In genomic region chr10:3528823-3529222, GRCh38 we compare ENCODE assay signal across 23 cellular contexts.
"Had no signal": no experiment of that assay in that cellular context is flagged by ENCODE, and none has a peak within 500 bp of the region (broad histone marks: within the 10 kb centered on the region; RNA-seq: fewer than 3 reads in every experiment).

No MANE protein-coding gene starts in this region.

- H3K4me3 Mint-ChIP-seq: activated CD4-positive, alpha-beta T cell treated with anti-CD3 and anti-CD28 coated beads, Interleukin-2, amount 10 ng/mL, durations not matched to agents 24 days and 14 days; activated CD8-positive, alpha-beta memory T cell treated with anti-CD3 and anti-CD28 coated beads, Interleukin-2, amount 10 ng/mL, durations not matched to agents 7 days and 5 days; activated CD8-positive, alpha-beta T cell treated with anti-CD3 and anti-CD28 coated beads for 36 hours; activated naive CD4-positive, alpha-beta T cell treated with anti-CD3 and anti-CD28 coated beads, Interleukin-2, amount 50 U/mL, for 24 hours; activated T-helper 1 cell treated with anti-CD3 and anti-CD28 coated beads, Interleukin-12 subunit alpha, Interleukin-12 subunit beta, Interleukin-2, Interleukin-4 antibody, amounts not matched to agents 30 ng/mL and 10 ng/mL and 1 ng/mL, durations not matched to agents 14 hours and 24 hours and 36 hours; endodermal cell; immature natural killer cell; nephron; stimulated activated naive CD8-positive, alpha-beta T cell treated with anti-CD3 and anti-CD28 coated beads, Interleukin-15, Interleukin-2, amounts not matched to agents 100 ng/mL and 50 ng/mL, for 24 hours; T-helper 17 cell; type B pancreatic cell had no signal

- H3K27me3 Mint-ChIP-seq: activated CD8-positive, alpha-beta T cell treated with anti-CD3 and anti-CD28 coated beads for 36 hours; activated naive CD4-positive, alpha-beta T cell treated with anti-CD3 and anti-CD28 coated beads, Interleukin-2, amount 50 U/mL, for 24 hours; T-helper 17 cell; type B pancreatic cell had no signal

- H3K36me3 Mint-ChIP-seq: activated CD8-positive, alpha-beta memory T cell treated with anti-CD3 and anti-CD28 coated beads, Interleukin-2, amount 10 ng/mL, durations not matched to agents 7 days and 5 days; activated naive CD4-positive, alpha-beta T cell treated with anti-CD3 and anti-CD28 coated beads, Interleukin-2, amount 50 U/mL, for 24 hours; type B pancreatic cell had no signal

- H3K4me1 ChIP-seq: left lung had no signal

- H3K27ac ChIP-seq: hepatocyte, left lung, psoas muscle, VCaP had no signal

- DNase-seq: activated CD4-positive, alpha-beta T cell treated with anti-CD3 and anti-CD28 coated beads, Interleukin-2, amount 10 ng/mL, durations not matched to agents 24 days and 14 days; activated CD8-positive, alpha-beta memory T cell treated with anti-CD3 and anti-CD28 coated beads, Interleukin-2, amount 10 ng/mL, durations not matched to agents 7 days and 5 days; activated CD8-positive, alpha-beta T cell treated with anti-CD3 and anti-CD28 coated beads for 36 hours; activated gamma-delta T cell; endodermal cell; immature natural killer cell; left lung; mammary epithelial cell; pancreas; psoas muscle; right cardiac atrium; stimulated activated CD4-positive, alpha-beta T cell treated with anti-CD3 and anti-CD28 coated beads, Interleukin-12 subunit alpha, Interleukin-12 subunit beta, amount 100 ng/mL, for 4 hours; SW 1271; T-helper 17 cell had no signal

- H3K9me3 ChIP-seq: left lung, pancreas, psoas muscle had no signal

- H3K4me3 ChIP-seq: coronary artery, hepatocyte, left lung, pancreas, psoas muscle had no signal

- H3K27ac Mint-ChIP-seq: activated CD4-positive, alpha-beta T cell treated with anti-CD3 and anti-CD28 coated beads, Interleukin-2, amount 10 ng/mL, durations not matched to agents 24 days and 14 days; activated CD8-positive, alpha-beta memory T cell treated with anti-CD3 and anti-CD28 coated beads, Interleukin-2, amount 10 ng/mL, durations not matched to agents 7 days and 5 days; activated CD8-positive, alpha-beta T cell treated with anti-CD3 and anti-CD28 coated beads for 36 hours; activated naive CD4-positive, alpha-beta T cell treated with anti-CD3 and anti-CD28 coated beads, Interleukin-2, amount 50 U/mL, for 24 hours; activated T-helper 1 cell treated with anti-CD3 and anti-CD28 coated beads, Interleukin-12 subunit alpha, Interleukin-12 subunit beta, Interleukin-2, Interleukin-4 antibody, amounts not matched to agents 30 ng/mL and 10 ng/mL and 1 ng/mL, durations not matched to agents 14 hours and 24 hours and 36 hours; endodermal cell; immature natural killer cell; nephron; stimulated activated naive CD8-positive, alpha-beta T cell treated with anti-CD3 and anti-CD28 coated beads, Interleukin-15, Interleukin-2, amounts not matched to agents 100 ng/mL and 50 ng/mL, for 24 hours; T-helper 17 cell; type B pancreatic cell had no signal

- ATAC-seq: activated CD4-positive, CD25-positive, alpha-beta regulatory T cell treated with anti-CD3 and anti-CD28 coated beads, Interleukin-2, amount 50 U/mL, for 24 hours; activated CD8-positive, alpha-beta memory T cell treated with anti-CD3 and anti-CD28 coated beads, Interleukin-2, amount 10 ng/mL, durations not matched to agents 7 days and 5 days; activated CD8-positive, alpha-beta T cell treated with anti-CD3 and anti-CD28 coated beads for 36 hours; left lung; psoas muscle; right cardiac atrium; T-helper 17 cell had no signal

- H3K9me3 Mint-ChIP-seq: activated CD4-positive, alpha-beta T cell treated with anti-CD3 and anti-CD28 coated beads, Interleukin-2, amount 10 ng/mL, durations not matched to agents 24 days and 14 days; activated CD8-positive, alpha-beta T cell treated with anti-CD3 and anti-CD28 coated beads for 36 hours; activated naive CD4-positive, alpha-beta T cell treated with anti-CD3 and anti-CD28 coated beads, Interleukin-2, amount 50 U/mL, for 24 hours; activated T-helper 1 cell treated with anti-CD3 and anti-CD28 coated beads, Interleukin-12 subunit alpha, Interleukin-12 subunit beta, Interleukin-2, Interleukin-4 antibody, amounts not matched to agents 30 ng/mL and 10 ng/mL and 1 ng/mL, durations not matched to agents 14 hours and 24 hours and 36 hours; endodermal cell; immature natural killer cell; stimulated activated naive CD8-positive, alpha-beta T cell treated with anti-CD3 and anti-CD28 coated beads, Interleukin-15, Interleukin-2, amounts not matched to agents 100 ng/mL and 50 ng/mL, for 24 hours had no signal

- H3K27me3 ChIP-seq: hepatocyte, left lung, pancreas had no signal

- H3K4me2 ChIP-seq: hepatocyte had no signal

- H3K36me3 ChIP-seq: left lung, pancreas had no signal

- H3K4me1 Mint-ChIP-seq: activated naive CD4-positive, alpha-beta T cell treated with anti-CD3 and anti-CD28 coated beads, Interleukin-2, amount 50 U/mL, for 24 hours; endodermal cell; immature natural killer cell had no signal
